Comparison of ENCODE assay signal across 8 cellular contexts in genomic region chrX:19991350-19991718, GRCh38. TPM values are rescaled to one million over a fixed set of nuclear protein-coding genes. Genes with fewer than 3 reads are reported as not detected.
A peak's percentile ranks its signal among the peaks of the same experiment; 100 is the strongest.
DNase-seq lines count a peak whose midpoint lies in the region; ATAC-seq and TF ChIP-seq lines count a peak whose summit lies in the region.

No MANE protein-coding gene starts in this region.

- DNase-seq in activated CD8-positive, alpha-beta memory T cell treated with anti-CD3 and anti-CD28 coated beads, Interleukin-2, amount 10 ng/mL, durations not matched to agents 7 days and 5 days, result no peak
- DNase-seq in activated CD8-positive, alpha-beta memory T cell treated with anti-CD3 and anti-CD28 coated beads, Interleukin-2, amount 50 U/mL, for 4 hours, result no peak
- peak; percentile 12 for DNase-seq in activated CD8-positive, alpha-beta T cell treated with anti-CD3 and anti-CD28 coated beads for 36 hours
- DNase-seq in thyroid gland (no peak), KG1 (lab: John Stamatoyannopoulos, UW) (no peak), ecto neural progenitor cell (ENCODE audit: low spot score) (no peak)

- H3K27ac Mint-ChIP-seq in activated CD8-positive, alpha-beta memory T cell treated with anti-CD3 and anti-CD28 coated beads, Interleukin-2, amount 10 ng/mL, durations not matched to agents 7 days and 5 days, result peak overlapping the region; percentile 83
- peak overlapping the region; percentile 90 for H3K27ac Mint-ChIP-seq in activated CD8-positive, alpha-beta T cell treated with anti-CD3 and anti-CD28 coated beads for 36 hours

- no peaks in the 10 kb centered on the region for H3K9me3 Mint-ChIP-seq in activated CD8-positive, alpha-beta memory T cell treated with anti-CD3 and anti-CD28 coated beads, Interleukin-2, amount 10 ng/mL, durations not matched to agents 7 days and 5 days (ENCODE audit: low read depth)
- H3K9me3 Mint-ChIP-seq in activated CD8-positive, alpha-beta T cell treated with anti-CD3 and anti-CD28 coated beads for 36 hours, result no peaks in the 10 kb centered on the region

- H3K4me3 ChIP-seq in iPS-20b (ENCODE audit: low read length) (peak overlapping the region; percentile 29; the same call in 1 of the 2 replicates), thyroid gland (replicated peaks in 1 of 3) (no peak overlapping the region)

- no peak overlapping the region for H3K9ac ChIP-seq in iPS-20b (ENCODE audit: low read depth, low read length)

- intact Hi-C loops in activated CD8-positive, alpha-beta T cell treated with anti-CD3 and anti-CD28 coated beads for 36 hours (cut with micrococcal nuclease), result loop anchor here (5.0 kb wide), 1 partner anchor 84 kb away; no protein-coding TSS in a partner anchor
- intact Hi-C loops in thyroid gland (cut with DNase I), result no loop called here

- H3K4me1 Mint-ChIP-seq in activated CD8-positive, alpha-beta memory T cell treated with anti-CD3 and anti-CD28 coated beads, Interleukin-2, amount 10 ng/mL, durations not matched to agents 7 days and 5 days, result peaks cover 16% of the 10 kb centered on the region
- peaks cover 7% of the 10 kb centered on the region for H3K4me1 Mint-ChIP-seq in activated CD8-positive, alpha-beta T cell treated with anti-CD3 and anti-CD28 coated beads for 36 hours (ENCODE audit: low read depth)

- no peaks in the 10 kb centered on the region for H3K27me3 ChIP-seq in iPS-20b (ENCODE audit: insufficient read depth, low read length)
- H3K27me3 ChIP-seq in thyroid gland, result no peaks in the 10 kb centered on the region

- POLR2A ChIA-PET in activated CD8-positive, alpha-beta T cell treated with anti-CD3 and anti-CD28 coated beads for 36 hours (lab: Charles Lee), result no interaction called here

- H3K27me3 Mint-ChIP-seq in activated CD8-positive, alpha-beta memory T cell treated with anti-CD3 and anti-CD28 coated beads, Interleukin-2, amount 10 ng/mL, durations not matched to agents 7 days and 5 days, result no peaks in the 10 kb centered on the region
- H3K27me3 Mint-ChIP-seq in activated CD8-positive, alpha-beta T cell treated with anti-CD3 and anti-CD28 coated beads for 36 hours, result no peaks in the 10 kb centered on the region

- H3K4me1 ChIP-seq in iPS-20b (ENCODE audit: insufficient read depth, low read length) (no peaks in the 10 kb centered on the region), thyroid gland (no peaks in the 10 kb centered on the region)

- H3K4me3 Mint-ChIP-seq in activated CD8-positive, alpha-beta memory T cell treated with anti-CD3 and anti-CD28 coated beads, Interleukin-2, amount 10 ng/mL, durations not matched to agents 7 days and 5 days, result peak overlapping the region; percentile 64
- H3K4me3 Mint-ChIP-seq in activated CD8-positive, alpha-beta T cell treated with anti-CD3 and anti-CD28 coated beads for 36 hours, result peak overlapping the region; percentile 80

- H3K36me3 ChIP-seq in iPS-20b (ENCODE audit: insufficient read depth, low read depth, low read length) (no peaks in the 10 kb centered on the region), thyroid gland (no peaks in the 10 kb centered on the region)

- CTCF ChIA-PET in activated CD8-positive, alpha-beta memory T cell treated with anti-CD3 and anti-CD28 coated beads, Interleukin-2, amount 10 ng/mL, durations not matched to agents 7 days and 5 days (lab: Charles Lee), result interaction anchor here (1.0 to 3.0 kb wide), 2 partner anchors 86 to 279 kb away, joined by 3 to 15 read pairs; no protein-coding TSS in a partner anchor
- CTCF ChIA-PET in activated CD8-positive, alpha-beta T cell treated with anti-CD3 and anti-CD28 coated beads for 36 hours (lab: Charles Lee), result interaction anchor here (0.6 to 6.7 kb wide), 8 partner anchors 12 to 371 kb away, joined by 3 to 35 read pairs (median 3); no protein-coding TSS in a partner anchor

- H3K9me3 ChIP-seq in iPS-20b (ENCODE audit: insufficient read depth, low read depth, low read length), result no peaks in the 10 kb centered on the region
- no peaks in the 10 kb centered on the region for H3K9me3 ChIP-seq in thyroid gland

- TF ChIP-seq CTCF in activated CD8-positive, alpha-beta T cell treated with anti-CD3 and anti-CD28 coated beads for 36 hours (IDR thresholded peaks at IDR 0.05), result peak; percentile 16
- no peak for TF ChIP-seq CTCF in thyroid gland (IDR thresholded peaks at IDR 0.05)

- no peak for ATAC-seq in activated CD8-positive, alpha-beta memory T cell treated with anti-CD3 and anti-CD28 coated beads, Interleukin-2, amount 10 ng/mL, durations not matched to agents 7 days and 5 days
- ATAC-seq in activated CD8-positive, alpha-beta T cell treated with anti-CD3 and anti-CD28 coated beads for 36 hours, result no peak
- ATAC-seq in HG03442 (IDR thresholded peaks at IDR 0.05; ENCODE audit: unreplicated experiment), result no peak

- H3K36me3 Mint-ChIP-seq in activated CD8-positive, alpha-beta memory T cell treated with anti-CD3 and anti-CD28 coated beads, Interleukin-2, amount 10 ng/mL, durations not matched to agents 7 days and 5 days, result peaks cover 2% of the 10 kb centered on the region
- H3K36me3 Mint-ChIP-seq in activated CD8-positive, alpha-beta T cell treated with anti-CD3 and anti-CD28 coated beads for 36 hours (ENCODE audit: low read depth), result peaks cover 4% of the 10 kb centered on the region

- H3K27ac ChIP-seq in iPS-20b (ENCODE audit: low read length), result no peak overlapping the region
- H3K27ac ChIP-seq in thyroid gland, result peak overlapping the region in 2 of 3 donors; percentile 35 to 44

- WGBS in thyroid gland, 2 donors, result 60 to 71% methylated on average over 5 to 6 of the region's 6 CpGs

- no peak for TF ChIP-seq POLR2A in thyroid gland (IDR thresholded peaks at IDR 0.05)

RNA-seq across cellular contexts. Expression of gene BCLAF3, which starts 0.5 kb away (rescaled TPM):
- 1 to 10 TPM; 5.5 to 7.6 TPM for total RNA-seq in activated CD8-positive, alpha-beta memory T cell treated with anti-CD3 and anti-CD28 coated beads, Interleukin-2, amount 10 ng/mL, durations not matched to agents 7 days and 5 days
- total RNA-seq in activated CD8-positive, alpha-beta T cell treated with anti-CD3 and anti-CD28 coated beads for 36 hours, result 1 to 10 TPM; 2.9 to 3.2 TPM
- 10 to 100 TPM; 10.8 to 16.7 (median 12.3) TPM for total RNA-seq in thyroid gland
